12 cellular contexts compared by ENCODE assay signal in the genomic region with DNA sequence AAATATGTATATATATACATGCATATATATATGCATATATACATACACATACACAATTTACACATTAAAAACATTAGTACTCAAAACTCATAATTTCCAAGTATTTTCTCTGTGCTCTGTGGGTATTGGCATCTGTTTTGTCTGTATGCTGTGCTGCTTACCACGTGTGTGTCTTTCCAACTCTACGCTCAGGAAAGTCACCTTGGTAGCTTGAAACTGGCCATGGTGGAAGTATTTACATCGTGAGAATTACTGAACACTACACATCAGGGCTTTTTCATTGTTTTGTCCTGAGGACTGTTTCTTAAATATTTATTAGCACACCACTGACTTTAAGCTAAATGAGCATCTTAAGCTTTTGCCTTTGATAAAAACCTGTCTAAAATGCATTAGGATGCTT.
DNase-seq lines count a peak whose midpoint lies in the region; ATAC-seq lines count a peak whose summit lies in the region.
"Had no signal": no experiment of that assay in that cellular context is flagged by ENCODE, and none has a peak within 500 bp of the region (broad histone marks: within the 10 kb centered on the region; RNA-seq: fewer than 3 reads in every experiment).

No MANE protein-coding gene starts in this region.

- no peak for ATAC-seq in activated CD8-positive, alpha-beta memory T cell treated with anti-CD3 and anti-CD28 coated beads, Interleukin-2, amount 10 ng/mL, durations not matched to agents 7 days and 5 days
- ATAC-seq in left ventricle myocardium superior (peak; percentile 30), Right ventricle myocardium inferior (no peak), left lobe of liver (no peak)
- ATAC-seq: A549 had no signal

- H3K9me3 Mint-ChIP-seq in T-helper 1 cell treated with Interleukin-12 subunit alpha and Interleukin-12 subunit beta and Interleukin-4 antibody, amounts not matched to agents 30 μg/mL and 1 μg/mL, for 36 hours: no peaks in the 10 kb centered on the region
- H3K9me3 Mint-ChIP-seq in activated CD8-positive, alpha-beta memory T cell treated with anti-CD3 and anti-CD28 coated beads, Interleukin-2, amount 10 ng/mL, durations not matched to agents 7 days and 5 days (ENCODE audit: low read depth): no peaks in the 10 kb centered on the region
- H3K9me3 Mint-ChIP-seq: CD4-positive, alpha-beta T cell; H9 had no signal

- peak overlapping the region; percentile 59 for H3K27ac Mint-ChIP-seq in T-helper 1 cell treated with Interleukin-12 subunit alpha and Interleukin-12 subunit beta and Interleukin-4 antibody, amounts not matched to agents 30 μg/mL and 1 μg/mL, for 36 hours
- peak overlapping the region; percentile 67 for H3K27ac Mint-ChIP-seq in activated CD8-positive, alpha-beta memory T cell treated with anti-CD3 and anti-CD28 coated beads, Interleukin-2, amount 10 ng/mL, durations not matched to agents 7 days and 5 days
- H3K27ac Mint-ChIP-seq: CD4-positive, alpha-beta T cell; H9 had no signal

- H3K4me1 Mint-ChIP-seq in T-helper 1 cell treated with Interleukin-12 subunit alpha and Interleukin-12 subunit beta and Interleukin-4 antibody, amounts not matched to agents 30 μg/mL and 1 μg/mL, for 36 hours (ENCODE audit: low read depth): peaks cover 58% of the 10 kb centered on the region
- peaks cover 74% of the 10 kb centered on the region for H3K4me1 Mint-ChIP-seq in activated CD8-positive, alpha-beta memory T cell treated with anti-CD3 and anti-CD28 coated beads, Interleukin-2, amount 10 ng/mL, durations not matched to agents 7 days and 5 days

- no peak for DNase-seq in T-helper 1 cell
- DNase-seq in activated CD8-positive, alpha-beta memory T cell treated with anti-CD3 and anti-CD28 coated beads, Interleukin-2, amount 10 ng/mL, durations not matched to agents 7 days and 5 days: no peak
- no peak for DNase-seq in activated CD8-positive, alpha-beta memory T cell treated with anti-CD3 and anti-CD28 coated beads, Interleukin-2, amount 50 U/mL, for 4 hours
- DNase-seq in left ventricle myocardium superior: no peak
- no peak for DNase-seq in Right ventricle myocardium inferior (ENCODE audit: missing footprints)
- no peak for DNase-seq in left lobe of liver (ENCODE audit: low spot score)
- DNase-seq: AML-193; Caco-2; CD4-positive, alpha-beta T cell; H9 had no signal

- intact Hi-C loops in left ventricle myocardium superior (cut with micrococcal nuclease): no loop called here
- intact Hi-C loops in Right ventricle myocardium inferior (cut with DNase I): no loop called here

- H3K4me3 Mint-ChIP-seq in T-helper 1 cell treated with Interleukin-12 subunit alpha and Interleukin-12 subunit beta and Interleukin-4 antibody, amounts not matched to agents 30 μg/mL and 1 μg/mL, for 36 hours: no peak overlapping the region
- H3K4me3 Mint-ChIP-seq in activated CD8-positive, alpha-beta memory T cell treated with anti-CD3 and anti-CD28 coated beads, Interleukin-2, amount 10 ng/mL, durations not matched to agents 7 days and 5 days: no peak overlapping the region
- H3K4me3 Mint-ChIP-seq: CD4-positive, alpha-beta T cell; H9 had no signal

- H3K36me3 Mint-ChIP-seq in T-helper 1 cell treated with Interleukin-12 subunit alpha and Interleukin-12 subunit beta and Interleukin-4 antibody, amounts not matched to agents 30 μg/mL and 1 μg/mL, for 36 hours (ENCODE audit: low read depth): peaks cover 34% of the 10 kb centered on the region
- peaks cover 60% of the 10 kb centered on the region for H3K36me3 Mint-ChIP-seq in activated CD8-positive, alpha-beta memory T cell treated with anti-CD3 and anti-CD28 coated beads, Interleukin-2, amount 10 ng/mL, durations not matched to agents 7 days and 5 days

- CTCF ChIA-PET in activated CD8-positive, alpha-beta memory T cell treated with anti-CD3 and anti-CD28 coated beads, Interleukin-2, amount 10 ng/mL, durations not matched to agents 7 days and 5 days (lab: Charles Lee): interaction anchor here (1.0 to 6.3 kb wide), 4 partner anchors 10 to 85 kb away, joined by 4 to 76 read pairs (median 18); no protein-coding TSS in a partner anchor

- no peaks in the 10 kb centered on the region for H3K27me3 Mint-ChIP-seq in T-helper 1 cell treated with Interleukin-12 subunit alpha and Interleukin-12 subunit beta and Interleukin-4 antibody, amounts not matched to agents 30 μg/mL and 1 μg/mL, for 36 hours (ENCODE audit: low read depth)
- H3K27me3 Mint-ChIP-seq in activated CD8-positive, alpha-beta memory T cell treated with anti-CD3 and anti-CD28 coated beads, Interleukin-2, amount 10 ng/mL, durations not matched to agents 7 days and 5 days: no peaks in the 10 kb centered on the region
- H3K27me3 Mint-ChIP-seq: CD4-positive, alpha-beta T cell had no signal
